In the genomic region with DNA sequence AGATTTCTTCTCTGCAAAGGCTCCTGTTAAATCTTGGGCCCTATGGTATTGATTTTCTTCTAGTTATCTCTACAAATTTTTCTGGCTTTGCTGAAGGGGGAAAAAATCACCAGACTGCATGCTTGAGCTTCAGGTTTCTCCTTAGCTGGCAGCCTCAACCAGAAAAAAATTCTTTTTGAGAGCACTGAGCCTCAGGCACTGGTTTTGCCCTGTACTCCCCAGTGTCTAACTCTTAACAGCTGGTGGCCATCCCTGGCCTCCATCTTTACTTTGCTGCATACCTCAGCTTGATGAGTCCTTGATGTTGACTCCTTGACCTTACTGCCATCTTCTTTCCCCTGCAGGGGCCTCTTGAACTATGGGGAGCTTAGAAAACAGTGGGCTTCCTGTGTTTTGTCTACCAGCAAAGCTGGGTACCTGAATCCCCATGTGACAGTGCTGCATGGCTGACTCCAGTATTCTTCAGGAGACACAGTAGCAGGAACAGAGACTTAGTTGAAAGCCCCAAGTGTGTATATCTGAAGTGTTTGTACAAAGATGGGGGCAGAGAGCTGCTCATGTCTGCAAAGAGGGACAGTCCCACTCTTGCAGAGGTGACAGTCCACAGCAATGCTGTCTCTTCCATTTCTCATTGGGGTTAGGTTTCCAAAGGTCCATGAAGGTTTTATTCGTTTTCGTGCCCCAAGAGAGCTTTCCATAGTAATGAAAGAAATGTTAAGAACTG, we compare ENCODE assay signal across 2 cellular contexts. TPM values are rescaled to one million over a fixed set of nuclear protein-coding genes. Genes with fewer than 3 reads are reported as not detected.
"Had no signal": no experiment of that assay in that cellular context is flagged by ENCODE, and none has a peak within 500 bp of the region (broad histone marks: within the 10 kb centered on the region; RNA-seq: fewer than 3 reads in every experiment).

No MANE protein-coding gene starts in this region.

RNA-seq across cellular contexts. Expression of gene FAM72C, which starts 31.7 kb away (rescaled TPM):
- total RNA-seq: bronchial epithelial cell, chondrocyte had no signal
